21 cellular contexts compared by ENCODE assay signal in the genomic region with DNA sequence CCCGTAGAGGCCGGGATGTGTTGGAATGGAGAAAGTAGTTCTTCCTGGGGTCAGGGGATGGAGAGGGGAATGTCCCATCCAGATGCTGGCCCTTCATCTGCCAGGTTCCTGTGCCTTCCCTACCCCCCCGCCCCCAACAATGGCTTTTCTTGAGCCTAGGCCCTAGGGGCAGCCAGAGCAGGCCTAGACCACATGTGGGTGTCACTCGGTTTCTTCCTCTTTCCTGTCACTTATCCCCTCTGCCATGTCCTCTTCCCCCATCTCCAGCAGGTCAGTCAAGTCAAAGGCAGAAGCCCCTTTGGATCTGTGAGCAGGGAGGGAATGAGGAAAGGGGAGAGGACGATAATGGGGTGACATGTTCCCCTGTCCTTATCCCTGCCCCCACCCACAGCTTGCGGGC. TPM values are rescaled to one million over a fixed set of nuclear protein-coding genes. Genes with fewer than 3 reads are reported as not detected.
DNase-seq lines count a peak whose midpoint lies in the region; ATAC-seq and TF ChIP-seq lines count a peak whose summit lies in the region.
"Had no signal": no experiment of that assay in that cellular context is flagged by ENCODE, and none has a peak within 500 bp of the region (broad histone marks: within the 10 kb centered on the region; RNA-seq: fewer than 3 reads in every experiment).

No MANE protein-coding gene starts in this region.

- H3K27ac Mint-ChIP-seq in immature natural killer cell, result no peak overlapping the region
- H3K27ac Mint-ChIP-seq: activated naive CD8-positive, alpha-beta T cell treated with anti-CD3 and anti-CD28 coated beads, Interleukin-2, amount 50 U/mL, for 24 hours; activated T-helper 2 cell treated with anti-CD3 and anti-CD28 coated beads, Interferon-gamma antibody, Interleukin-2, Interleukin-4, amounts not matched to agents 10 μg/mL and 5 μg/mL and 100 μg/mL, durations not matched to agents 14 hours and 24 hours and 36 hours; B cell had no signal

- no peak overlapping the region for H2BK120ac ChIP-seq in mesenchymal stem cell (ENCODE audit: low read depth, low read length)

- H2AK5ac ChIP-seq in mesenchymal stem cell (ENCODE audit: low read length, severe bottlenecking), result no peak overlapping the region

- H3K18ac ChIP-seq in mesenchymal stem cell (ENCODE audit: low read depth in 1 of 2, low read length in 2 of 2), result no peak overlapping the region

- H3K9ac ChIP-seq in adipocyte (ENCODE audit: low read length) (peak overlapping the region; percentile 47), mesenchymal stem cell (ENCODE audit: low read length) (peak overlapping the region; percentile 26)

- H3K9me3 ChIP-seq in adipocyte (ENCODE audit: control insufficient read depth, low read length) (no peaks in the 10 kb centered on the region), mesenchymal stem cell (ENCODE audit: control insufficient read depth, low read length) (no peaks in the 10 kb centered on the region), thoracic aorta (no peaks in the 10 kb centered on the region)
- H3K9me3 ChIP-seq: thyroid gland had no signal

- H3K9me3 Mint-ChIP-seq in immature natural killer cell, result no peaks in the 10 kb centered on the region
- H3K9me3 Mint-ChIP-seq: activated naive CD8-positive, alpha-beta T cell treated with anti-CD3 and anti-CD28 coated beads, Interleukin-2, amount 50 U/mL, for 24 hours; activated T-helper 2 cell treated with anti-CD3 and anti-CD28 coated beads, Interferon-gamma antibody, Interleukin-2, Interleukin-4, amounts not matched to agents 10 μg/mL and 5 μg/mL and 100 μg/mL, durations not matched to agents 14 hours and 24 hours and 36 hours; central memory CD8-positive, alpha-beta T cell; neural crest cell had no signal

- H3K27me3 ChIP-seq in adipocyte (replicated peaks; ENCODE audit: control insufficient read depth, insufficient read depth, low read length), result no peaks in the 10 kb centered on the region
- H3K27me3 ChIP-seq in mesenchymal stem cell (ENCODE audit: control insufficient read depth in 1 of 2, insufficient read depth in 1 of 2, low read length in 2 of 2), result peaks cover 0 to 85% of the 10 kb centered on the region in 2 experiments
- H3K27me3 ChIP-seq in thoracic aorta (replicated peaks; ENCODE audit: insufficient read depth), result no peaks in the 10 kb centered on the region
- H3K27me3 ChIP-seq: thyroid gland had no signal

- H2BK5ac ChIP-seq in mesenchymal stem cell (ENCODE audit: low read depth, low read length, poor library complexity, severe bottlenecking), result no peak overlapping the region

- CTCF ChIA-PET in RWPE1 (lab: Yijun Ruan, JAX), result interaction anchor here (1.1 kb wide), 1 partner anchor 7 kb away, joined by 3 read pairs; no protein-coding TSS in a partner anchor

- 100% methylated on average over 1 of the region's 6 CpGs for WGBS in mesenchymal stem cell

- H2BK12ac ChIP-seq in mesenchymal stem cell (ENCODE audit: low read length in 2 of 2), result no peak overlapping the region

- peaks cover 3 to 4% of the 10 kb centered on the region in 2 donors for H3K4me1 Mint-ChIP-seq in immature natural killer cell

- POLR2A ChIA-PET in RWPE1 (lab: Yijun Ruan, JAX; ENCODE audit: low non-redundant PET), result no interaction called here

- no peak overlapping the region for H4K91ac ChIP-seq in mesenchymal stem cell (ENCODE audit: low read length)

- no peak overlapping the region for H3K4me3 ChIP-seq in adipocyte (ENCODE audit: low read length)
- no peak overlapping the region for H3K4me3 ChIP-seq in mesenchymal stem cell (ENCODE audit: insufficient read depth in 1 of 2, low read depth in 1 of 2, low read length in 2 of 2)
- H3K4me3 ChIP-seq in thoracic aorta, result peak overlapping the region; percentile 8
- H3K4me3 ChIP-seq: hepatocyte, thyroid gland had no signal

- no peak for TF ChIP-seq CTCF in RWPE1 (conservative IDR thresholded peaks at IDR 0.05; ENCODE audit: low read depth)
- no peak for TF ChIP-seq CTCF in thoracic aorta (IDR thresholded peaks at IDR 0.05)

- H3K4me2 ChIP-seq in mesenchymal stem cell (ENCODE audit: low read length, poor library complexity, severe bottlenecking), result no peak overlapping the region
- H3K4me2 ChIP-seq: hepatocyte had no signal

- H3K23ac ChIP-seq in mesenchymal stem cell (ENCODE audit: low read length in 2 of 2), result no peak overlapping the region

- H3K4me3 Mint-ChIP-seq in immature natural killer cell, result no peak overlapping the region
- H3K4me3 Mint-ChIP-seq: activated naive CD8-positive, alpha-beta T cell treated with anti-CD3 and anti-CD28 coated beads, Interleukin-2, amount 50 U/mL, for 24 hours; B cell; central memory CD8-positive, alpha-beta T cell; neural crest cell had no signal

- no peak overlapping the region for H4K8ac ChIP-seq in mesenchymal stem cell (ENCODE audit: low read length)

- peaks cover 5 to 12% (median 8%) of the 10 kb centered on the region in 3 donors for H3K27me3 Mint-ChIP-seq in immature natural killer cell (ENCODE audit: low read depth in 3 of 3)

- H3K36me3 ChIP-seq in adipocyte (ENCODE audit: control insufficient read depth, insufficient read depth, low read length, severe bottlenecking) (no peaks in the 10 kb centered on the region), mesenchymal stem cell (ENCODE audit: control insufficient read depth in 1 of 2, insufficient read depth in 2 of 2, low read depth in 1 of 2, low read length in 2 of 2) (peaks cover 0 to 22% of the 10 kb centered on the region in 2 experiments), thoracic aorta (no peaks in the 10 kb centered on the region)
- H3K36me3 ChIP-seq: thyroid gland had no signal

- H2BK15ac ChIP-seq in mesenchymal stem cell (ENCODE audit: low read depth, poor library complexity, severe bottlenecking), result no peak overlapping the region

- no peaks in the 10 kb centered on the region for H3K79me1 ChIP-seq in mesenchymal stem cell (replicated peaks; ENCODE audit: low read length, poor library complexity, severe bottlenecking)

- no peak for DNase-seq in RWPE1 (ENCODE audit: low spot score)
- DNase-seq in adipocyte (ENCODE audit: low read depth), result no peak
- DNase-seq in mesenchymal stem cell, result no peak
- DNase-seq in thoracic aorta (ENCODE audit: low spot score), result no peak
- no peak for DNase-seq in immature natural killer cell
- DNase-seq in stimulated activated CD8-positive, alpha-beta memory T cell treated with anti-CD3 and anti-CD28 coated beads, Interleukin-4, amount 100 ng/mL, for 48 hours, result no peak
- DNase-seq: activated CD4-positive, alpha-beta T cell treated with anti-CD3 and anti-CD28 coated beads for 48 hours; activated naive CD8-positive, alpha-beta T cell treated with anti-CD3 and anti-CD28 coated beads, Interleukin-2, amount 50 U/mL, for 24 hours; NCI-H1048; NCI-H1930; NCI-H446 treated with DMSO at 0.1 percent for 48 hours; NK-92 treated with Interleukin-12 subunit alpha and Interleukin-12 subunit beta, amount 100 ng/mL, for 24 hours; stimulated activated CD4-positive, alpha-beta T cell treated with anti-CD3 and anti-CD28 coated beads, Interleukin-12 subunit alpha, Interleukin-12 subunit beta, amount 100 ng/mL, for 4 hours; thyroid gland had no signal

- H3K14ac ChIP-seq in mesenchymal stem cell (ENCODE audit: low read length in 2 of 2), result no peak overlapping the region

- no peak overlapping the region for H2AFZ ChIP-seq in mesenchymal stem cell (ENCODE audit: low read depth, low read length)
- H2AFZ ChIP-seq: hepatocyte had no signal

- H3K36me3 Mint-ChIP-seq in immature natural killer cell, result no peaks in the 10 kb centered on the region

- ATAC-seq in thoracic aorta (ENCODE audit: insufficient number of reproducible peaks, low FRiP score, low read depth) (no peak), GM21367 (IDR thresholded peaks at IDR 0.05; ENCODE audit: unreplicated experiment) (no peak)
- ATAC-seq: activated naive CD8-positive, alpha-beta T cell treated with anti-CD3 and anti-CD28 coated beads, Interleukin-2, amount 50 U/mL, for 24 hours; SK-N-SH treated with all-trans-retinoic acid at 6 μM for 48 hours had no signal

- H3K4me1 ChIP-seq in adipocyte (ENCODE audit: control insufficient read depth, insufficient read depth, low read length) (peaks cover 78% of the 10 kb centered on the region), mesenchymal stem cell (ENCODE audit: control insufficient read depth, insufficient read depth, low read depth, low read length) (peaks cover 13% of the 10 kb centered on the region), thoracic aorta (ENCODE audit: control insufficient read depth in 1 of 2, low read depth in 2 of 2) (peaks cover 81 to 99% of the 10 kb centered on the region in 2 donors)

- H3K27ac ChIP-seq in RWPE1 (peak overlapping the region; percentile 44), mesenchymal stem cell (ENCODE audit: low read length, poor library complexity, severe bottlenecking) (no peak overlapping the region), thoracic aorta (peak overlapping the region; percentile 99 to 100)
- H3K27ac ChIP-seq: hepatocyte, thyroid gland had no signal

- H3K4ac ChIP-seq in mesenchymal stem cell (ENCODE audit: low read depth in 1 of 2, low read length in 2 of 2), result no peak overlapping the region

RNA-seq across cellular contexts. Expression of gene LYL1, which starts 36.4 kb away (rescaled TPM):
- polyA plus RNA-seq in mesenchymal stem cell (2013, experiment 1 of 2), result 0.68 TPM
- polyA plus RNA-seq in mesenchymal stem cell (2013, experiment 2 of 2), result 0.79 TPM
- total RNA-seq in thoracic aorta, result 10 to 100 TPM; 10.6 to 36.1 TPM
- polyA plus RNA-seq in immature natural killer cell, result 1 to 10 TPM; 1.1 to 2.2 (median 2.1) TPM

RNA-seq across cellular contexts. Expression of gene TRMT1, which starts 50.3 kb away (rescaled TPM):
- polyA plus RNA-seq in mesenchymal stem cell (2013, experiment 1 of 2), result 20.0 TPM
- 16.9 TPM for polyA plus RNA-seq in mesenchymal stem cell (2013, experiment 2 of 2)
- total RNA-seq in thoracic aorta, result 10 to 100 TPM; 35.3 to 52.3 TPM
- 10 to 100 TPM; 13.2 to 16.5 (median 16.3) TPM for polyA plus RNA-seq in immature natural killer cell

RNA-seq across cellular contexts. Expression of gene NACC1, which starts 51.8 kb away (rescaled TPM):
- polyA plus RNA-seq in mesenchymal stem cell (2013, experiment 1 of 2), result 82.1 TPM
- polyA plus RNA-seq in mesenchymal stem cell (2013, experiment 2 of 2), result 85.0 TPM
- total RNA-seq in thoracic aorta, result 10 to 100 TPM; 27.2 to 28.8 TPM
- 1 to 10 TPM in 2 of 3 donors, not detected in 1; 1.2 to 2.8 TPM for polyA plus RNA-seq in immature natural killer cell
